ENCODE assay signal across 26 cellular contexts in genomic region chr7:131959106-131959812, GRCh38.
DNase-seq lines count a peak whose midpoint lies in the region; ATAC-seq, FAIRE-seq and TF ChIP-seq lines count a peak whose summit lies in the region.
"Had no signal": no experiment of that assay in that cellular context is flagged by ENCODE, and none has a peak within 500 bp of the region (broad histone marks: within the 10 kb centered on the region; RNA-seq: fewer than 3 reads in every experiment).

No MANE protein-coding gene starts in this region.

- peaks cover 2% of the 10 kb centered on the region for H3K9me3 Mint-ChIP-seq in neural progenitor cell
- H3K9me3 Mint-ChIP-seq: central memory CD8-positive, alpha-beta T cell; memory B cell; T-helper 2 cell treated with Interferon-gamma antibody and Interleukin-4, amounts not matched to agents 5 μg/mL and 100 μg/mL, for 36 hours had no signal

- ATAC-seq in activated CD4-positive, CD25-positive, alpha-beta regulatory T cell treated with anti-CD3 and anti-CD28 coated beads, Interleukin-2, amount 50 U/mL, for 24 hours, result no peak
- ATAC-seq: stimulated activated naive CD8-positive, alpha-beta T cell treated with anti-CD3 and anti-CD28 coated beads, Interleukin-15, Interleukin-2, amounts not matched to agents 100 U/mL and 50 U/mL, for 24 hours had no signal

- TF ChIP-seq CTCF in neural progenitor cell (IDR thresholded peaks at IDR 0.05) (no peak), GM20000 (IDR thresholded peaks at IDR 0.05; ENCODE audit: extremely low read depth, missing control alignments) (no peak)

- no peaks in the 10 kb centered on the region for H3K36me3 ChIP-seq in neural progenitor cell
- H3K36me3 ChIP-seq: neutrophil, thyroid gland had no signal

- peak overlapping the region; percentile 39 for H3K4me2 ChIP-seq in neural progenitor cell

- H3K9ac ChIP-seq in neural progenitor cell, result no peak overlapping the region

- peaks cover 9% of the 10 kb centered on the region for H3K4me1 ChIP-seq in neural progenitor cell
- H3K4me1 ChIP-seq: thyroid gland had no signal

- no peaks in the 10 kb centered on the region for H3K9me3 ChIP-seq in neural progenitor cell (ENCODE audit: low read depth)
- H3K9me3 ChIP-seq: neutrophil, thyroid gland had no signal

- H3K79me2 ChIP-seq in neural progenitor cell (ENCODE audit: low read depth), result no peaks in the 10 kb centered on the region

- H3K4me3 Mint-ChIP-seq in neural progenitor cell, result no peak overlapping the region
- H3K4me3 Mint-ChIP-seq: central memory CD8-positive, alpha-beta T cell; memory B cell; T-helper 2 cell treated with Interferon-gamma antibody and Interleukin-4, amounts not matched to agents 5 μg/mL and 100 μg/mL, for 36 hours had no signal

- H2AFZ ChIP-seq in neural progenitor cell (replicated peaks), result peak overlapping the region; percentile 82

- H3F3A ChIP-seq in neural progenitor cell (ENCODE audit: low read depth), result peaks cover 4% of the 10 kb centered on the region

- no peaks in the 10 kb centered on the region for H3K27me3 ChIP-seq in neural progenitor cell
- H3K27me3 ChIP-seq: neutrophil, thyroid gland had no signal

- no peak overlapping the region for H3K27ac Mint-ChIP-seq in neural progenitor cell
- H3K27ac Mint-ChIP-seq: memory B cell; T-helper 2 cell treated with Interferon-gamma antibody and Interleukin-4, amounts not matched to agents 5 μg/mL and 100 μg/mL, for 36 hours had no signal

- H3K27ac ChIP-seq in neural progenitor cell, result no peak overlapping the region
- H3K27ac ChIP-seq: dorsolateral prefrontal cortex, neutrophil, thyroid gland had no signal

- H3K27me3 Mint-ChIP-seq in neural progenitor cell (ENCODE audit: insufficient read depth, low read depth), result peaks cover 6% of the 10 kb centered on the region

- no peaks in the 10 kb centered on the region for H4K20me1 ChIP-seq in neural progenitor cell (ENCODE audit: low read depth)

- no peaks in the 10 kb centered on the region for H3K36me3 Mint-ChIP-seq in neural progenitor cell
- H3K36me3 Mint-ChIP-seq: memory B cell had no signal

- H3K4me1 Mint-ChIP-seq in neural progenitor cell, result peaks cover 29% of the 10 kb centered on the region
- H3K4me1 Mint-ChIP-seq: central memory CD8-positive, alpha-beta T cell; memory B cell had no signal

- no peak overlapping the region for H3K4me3 ChIP-seq in neural progenitor cell
- H3K4me3 ChIP-seq: dorsolateral prefrontal cortex, thyroid gland had no signal

- FAIRE-seq in endometrium (lab: Jason Lieb, UNC), result peak; percentile 35
- FAIRE-seq: astrocyte, D721Med, GM12891, H54 had no signal

- DNase-seq in LHCN-M2 (ENCODE audit: low read depth) (peak; percentile 60), NCI-H82 treated with DMSO at 0.1 percent for 48 hours (lab: John Stamatoyannopoulos, UW; ENCODE audit: unreplicated experiment) (peak; percentile 78), neural progenitor cell (ENCODE audit: low spot score) (peak; percentile 48), GM20000 (ENCODE audit: low spot score) (no peak), NCI-H446 treated with DMSO at 0.1 percent for 48 hours (lab: John Stamatoyannopoulos, UW) (no peak), dermis blood vessel endothelial cell (no peak)
- DNase-seq: activated CD4-positive, alpha-beta T cell treated with anti-CD3 and anti-CD28 coated beads for 48 hours; activated gamma-delta T cell; activated T-cell treated with anti-CD3 and anti-CD28 coated beads, Interleukin-2, amount 50 U/mL, for 1 hour; dorsolateral prefrontal cortex; EL; IMR-90; NCI-H1048; NCI-H1930; stimulated activated naive CD8-positive, alpha-beta T cell treated with anti-CD3 and anti-CD28 coated beads, Interleukin-15, Interleukin-2, amounts not matched to agents 100 U/mL and 50 U/mL, for 24 hours; thyroid gland had no signal

Comparison
In these comparisons a context has a peak if more than half of its experiments do, and no peak if none do; other contexts are left out.
1. DNase-seq: peak in LHCN-M2 (single experiment), NCI-H82 treated with DMSO at 0.1 percent for 48 hours (single experiment) and neural progenitor cell (single experiment); none in GM20000 (single experiment), NCI-H446 treated with DMSO at 0.1 percent for 48 hours (single experiment) and dermis blood vessel endothelial cell (single experiment).